7 cellular contexts compared by ENCODE assay signal in genomic region chr7:149280151-149280550, GRCh38.
"Had no signal": no experiment of that assay in that cellular context is flagged by ENCODE, and none has a peak within 500 bp of the region (broad histone marks: within the 10 kb centered on the region; RNA-seq: fewer than 3 reads in every experiment).

No MANE protein-coding gene starts in this region.

- H3K9me3 Mint-ChIP-seq: GM23338, H9, IgD-negative memory B cell had no signal

- H3K27me3 Mint-ChIP-seq: IgD-negative memory B cell had no signal

- H3K4me3 ChIP-seq: GM23338 had no signal

- H3K4me3 Mint-ChIP-seq: GM23338, H9 had no signal

- H3K4me2 ChIP-seq: GM23338 had no signal

- H2AFZ ChIP-seq: GM23338 had no signal

- DNase-seq: H9, HCEC 1CT, KBM-7 had no signal

- ATAC-seq: GM23338, HepG2 had no signal

- H3K27ac Mint-ChIP-seq: GM23338, H9, IgD-negative memory B cell had no signal

- H3K27ac ChIP-seq: HL-60 had no signal
